Comparison of ENCODE assay signal across 25 cellular contexts in the genomic region with DNA sequence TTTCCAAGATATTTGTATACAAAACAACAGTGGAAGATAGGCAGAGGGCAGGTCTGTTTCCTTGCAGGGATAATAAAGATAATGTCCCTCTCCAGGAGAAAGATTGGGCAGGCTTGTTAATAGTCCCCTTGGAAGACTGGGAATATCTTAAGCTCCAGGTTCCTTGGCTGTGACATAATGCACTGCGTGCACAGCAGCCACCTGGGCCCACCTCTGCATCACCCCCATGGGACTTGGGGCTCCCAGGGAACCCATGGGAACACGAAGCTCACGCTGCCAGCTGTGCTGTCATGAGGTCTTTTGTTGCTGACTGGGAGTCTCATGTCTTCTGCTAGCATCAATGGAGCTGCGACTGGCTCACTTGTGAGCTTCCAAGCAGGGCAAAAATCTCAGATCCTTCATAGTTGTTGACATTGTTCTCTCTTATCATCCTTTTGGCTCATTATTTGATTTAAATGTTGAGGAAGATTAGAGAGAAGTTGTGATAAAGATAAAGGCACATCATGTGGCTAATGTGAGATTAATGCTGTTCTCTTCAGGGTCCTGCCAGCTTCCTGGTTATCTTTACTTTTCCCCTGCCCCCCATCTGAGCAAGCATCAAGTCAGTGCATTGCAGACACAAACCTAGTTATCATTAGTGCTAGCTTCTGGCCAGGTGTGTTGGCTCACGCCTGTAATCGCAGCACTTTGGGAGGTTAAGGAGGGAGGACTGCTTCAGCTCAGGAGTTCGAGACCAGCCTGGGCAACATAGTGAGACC.
DNase-seq lines count a peak whose midpoint lies in the region; ATAC-seq and TF ChIP-seq lines count a peak whose summit lies in the region.
"Had no signal": no experiment of that assay in that cellular context is flagged by ENCODE, and none has a peak within 500 bp of the region (broad histone marks: within the 10 kb centered on the region; RNA-seq: fewer than 3 reads in every experiment).

No MANE protein-coding gene starts in this region.

- H3K4me3 ChIP-seq in right atrium auricular region = no peak overlapping the region
- H3K4me3 ChIP-seq in Panc1 (ENCODE audit: low read depth in 2 of 2, low read length in 2 of 2) = no peak overlapping the region
- no peak overlapping the region for H3K4me3 ChIP-seq in testis
- H3K4me3 ChIP-seq in A673 (ENCODE audit: low read depth, low read length, poor library complexity, severe bottlenecking) = no peak overlapping the region
- H3K4me3 ChIP-seq: GM12878, GM23338, MG63, PC-9, SJSA1 had no signal

- CTCF ChIA-PET in Panc1 (lab: Charles Lee) = no interaction called here
- CTCF ChIA-PET in A673 (lab: Charles Lee) = interaction anchor here (0.5 kb wide), 1 partner anchor 316 kb away, joined by 4 read pairs; no protein-coding TSS in a partner anchor

- 75 to 80% methylated on average over 7 of the region's 7 CpGs for WGBS in testis, 2 donors

- POLR2A ChIA-PET in Panc1 (lab: Charles Lee) (no interaction called here), A673 (lab: Charles Lee; ENCODE audit: low non-redundant PET) (no interaction called here)

- no peak for TF ChIP-seq POLR2A in testis (IDR thresholded peaks at IDR 0.05)

- DNase-seq in right atrium auricular region (ENCODE audit: low spot score) = peak; percentile 13
- DNase-seq in left ventricle myocardium superior = no peak
- no peak for DNase-seq in Panc1 (ENCODE audit: low read depth, low spot score)
- DNase-seq in islet precursor cell = peak; percentile 53
- DNase-seq in testis = no peak
- DNase-seq in NCI-H1417 (lab: John Stamatoyannopoulos, UW) = no peak
- DNase-seq in A673 (ENCODE audit: low spot score) = no peak
- no peak for DNase-seq in NCI-H510A (lab: John Stamatoyannopoulos, UW)
- DNase-seq: 8988T; GDM1; H9; HFFc6; KBM-7; MG63; NCI-H1694; NCI-H2029 treated with DMSO at 0.1 percent for 48 hours; NCI-H524 treated with DMSO at 0.1 percent for 48 hours; NCI-H82; NK-92 treated with Interleukin-12 subunit alpha and Interleukin-12 subunit beta, amount 100 ng/mL, for 24 hours; Right ventricle myocardium superior; RPMI8226 had no signal

- BruUV-seq in Panc1 (replicated peaks; lab: Mats Ljungman, UMichigan) (no TSS peak), A673 (replicated peaks; lab: Mats Ljungman, UMichigan) (no TSS peak)

- in situ Hi-C loops in Panc1 (cut with HindIII; ENCODE audit: low pct_unique_long_range_greater_than_20kb, low sequenced_read_pairs) = no loop called here

- H3K27me3 ChIP-seq in right atrium auricular region = no peaks in the 10 kb centered on the region
- no peaks in the 10 kb centered on the region for H3K27me3 ChIP-seq in Panc1 (ENCODE audit: control insufficient read depth, insufficient read depth, low read length)
- no peaks in the 10 kb centered on the region for H3K27me3 ChIP-seq in testis
- H3K27me3 ChIP-seq in A673 (replicated peaks; ENCODE audit: insufficient read depth, low read depth, low read length, poor library complexity) = no peaks in the 10 kb centered on the region
- H3K27me3 ChIP-seq: MG63, SJSA1 had no signal

- H3K36me3 ChIP-seq in right atrium auricular region (no peaks in the 10 kb centered on the region), Panc1 (ENCODE audit: control insufficient read depth, insufficient read depth, low read length) (no peaks in the 10 kb centered on the region), testis (ENCODE audit: low read depth, missing control alignments) (no peaks in the 10 kb centered on the region), A673 (ENCODE audit: insufficient read depth, low read length, poor library complexity, severe bottlenecking) (no peaks in the 10 kb centered on the region)
- H3K36me3 ChIP-seq: MG63, SJSA1 had no signal

- H3K9me3 ChIP-seq in right atrium auricular region = no peaks in the 10 kb centered on the region
- H3K9me3 ChIP-seq in Panc1 (ENCODE audit: control insufficient read depth, insufficient read depth, low read depth, low read length) = no peaks in the 10 kb centered on the region
- no peaks in the 10 kb centered on the region for H3K9me3 ChIP-seq in testis
- no peaks in the 10 kb centered on the region for H3K9me3 ChIP-seq in A673 (ENCODE audit: low read depth, low read length, poor library complexity, severe bottlenecking)
- H3K9me3 ChIP-seq: MG63, SJSA1 had no signal

- ATAC-seq in left ventricle myocardium superior (no peak), Panc1 (0 out of 2 replicates have a peak, but pooled peaks have one; percentile 45)
- ATAC-seq: GM12878, GM23338 had no signal

- intact Hi-C loops in left ventricle myocardium superior (cut with micrococcal nuclease) = no loop called here
- intact Hi-C loops in Panc1 (cut with micrococcal nuclease; ENCODE audit: unreplicated experiment) = no loop called here
- intact Hi-C loops in testis (cut with DNase I; ENCODE audit: low total_unique reads) = no loop called here
- intact Hi-C loops in A673 (cut with micrococcal nuclease; ENCODE audit: unreplicated experiment) = no loop called here

- TF ChIP-seq CTCF in right atrium auricular region (IDR thresholded peaks at IDR 0.05) (no peak), Panc1 (IDR thresholded peaks at IDR 0.05) (no peak), testis (IDR thresholded peaks at IDR 0.05) (no peak), A673 (conservative IDR thresholded peaks at IDR 0.05; ENCODE audit: low read depth, low read length) (no peak)

- H3K27ac ChIP-seq in right atrium auricular region (no peak overlapping the region), Panc1 (ENCODE audit: low read length) (no peak overlapping the region), testis (peak overlapping the region in 1 of 2 donors; percentile 9), A673 (ENCODE audit: low read depth, low read length, poor library complexity, severe bottlenecking) (no peak overlapping the region)
- H3K27ac ChIP-seq: PC-9, SJSA1 had no signal

- peaks cover 0 to 29% of the 10 kb centered on the region in 2 donors for H3K4me1 ChIP-seq in right atrium auricular region
- H3K4me1 ChIP-seq in Panc1 (ENCODE audit: control insufficient read depth, insufficient read depth, low read length) = no peaks in the 10 kb centered on the region
- peaks cover 31% of the 10 kb centered on the region for H3K4me1 ChIP-seq in testis
- H3K4me1 ChIP-seq in A673 (ENCODE audit: insufficient read depth, low read length, poor library complexity, severe bottlenecking) = peaks cover 21% of the 10 kb centered on the region

Comparison
In these comparisons a context has a peak if more than half of its experiments do, and no peak if none do; other contexts are left out.
1. DNase-seq: peak in right atrium auricular region (single experiment) and islet precursor cell (single experiment); none in left ventricle myocardium superior (single experiment), Panc1 (single experiment), testis (single experiment), NCI-H1417 (0 of 3), A673 (single experiment) and NCI-H510A (single experiment).